ENCODE assay signal across 18 cellular contexts in the genomic region with DNA sequence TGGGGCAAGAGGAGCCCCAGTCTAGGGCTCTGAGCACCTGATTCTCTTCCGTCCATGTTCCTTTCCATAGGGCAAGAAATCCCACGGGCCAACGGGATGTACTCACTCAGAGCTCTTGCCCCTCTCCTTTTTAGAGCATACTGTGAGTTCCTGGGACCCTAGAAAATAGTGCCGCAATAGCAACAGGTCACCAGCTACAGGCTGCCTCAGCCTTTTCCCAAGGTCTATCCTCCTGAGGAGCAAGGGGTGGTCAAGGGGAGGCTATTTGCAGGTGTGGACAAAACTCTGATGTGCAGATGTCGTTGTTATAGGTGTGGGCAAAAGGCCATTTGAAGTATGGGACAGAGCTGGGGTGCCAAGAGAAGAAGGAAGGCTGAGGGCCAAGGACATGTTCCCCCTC. TPM values are rescaled to one million over a fixed set of nuclear protein-coding genes. Genes with fewer than 3 reads are reported as not detected.
DNase-seq lines count a peak whose midpoint lies in the region; ATAC-seq and TF ChIP-seq lines count a peak whose summit lies in the region.
"Had no signal": no experiment of that assay in that cellular context is flagged by ENCODE, and none has a peak within 500 bp of the region (broad histone marks: within the 10 kb centered on the region; RNA-seq: fewer than 3 reads in every experiment).

No MANE protein-coding gene starts in this region.

- no peaks in the 10 kb centered on the region for H3K9me3 Mint-ChIP-seq in T-helper 1 cell treated with Interleukin-12 subunit alpha and Interleukin-12 subunit beta and Interleukin-4 antibody, amounts not matched to agents 30 μg/mL and 1 μg/mL, for 36 hours
- H3K9me3 Mint-ChIP-seq in activated T-helper 2 cell treated with anti-CD3 and anti-CD28 coated beads, Interferon-gamma antibody, Interleukin-2, Interleukin-4, amounts not matched to agents 10 μg/mL and 5 μg/mL and 100 μg/mL, durations not matched to agents 14 hours and 24 hours and 36 hours = no peaks in the 10 kb centered on the region
- peaks cover 0 to 2% (median 0%) of the 10 kb centered on the region in 11 donors for H3K9me3 Mint-ChIP-seq in naive thymus-derived CD4-positive, alpha-beta T cell

- no peak for TF ChIP-seq CTCF in DND-41 (IDR thresholded peaks at IDR 0.05; ENCODE audit: borderline replicate concordance, extremely low read depth, low read length, poor library complexity, severe bottlenecking)

- ATAC-seq in DND-41 (ENCODE audit: insufficient read depth, low read depth) (no peak), HG03460 (IDR thresholded peaks at IDR 0.05; ENCODE audit: unreplicated experiment) (no peak), HG02840 (IDR thresholded peaks at IDR 0.05; ENCODE audit: low FRiP score, unreplicated experiment) (no peak)
- no peak for ATAC-seq in naive thymus-derived CD4-positive, alpha-beta T cell
- ATAC-seq: gastroesophageal sphincter had no signal

- CTCF ChIA-PET in naive thymus-derived CD4-positive, alpha-beta T cell (lab: Charles Lee) = no interaction called here

- peaks cover 7% of the 10 kb centered on the region for H3K79me2 ChIP-seq in DND-41 (ENCODE audit: insufficient read depth, low read length)

- H3K27me3 ChIP-seq in DND-41 (ENCODE audit: insufficient read depth, low read length, poor library complexity) = no peaks in the 10 kb centered on the region
- H3K27me3 ChIP-seq in naive thymus-derived CD4-positive, alpha-beta T cell (ENCODE audit: control insufficient read depth in 2 of 2, insufficient read depth in 2 of 2, low read length in 2 of 2) = no peaks in the 10 kb centered on the region
- H3K27me3 ChIP-seq: thyroid gland had no signal

- POLR2A ChIA-PET in naive thymus-derived CD4-positive, alpha-beta T cell (lab: Charles Lee) = no interaction called here

- H3K4me3 Mint-ChIP-seq in T-helper 1 cell treated with Interleukin-12 subunit alpha and Interleukin-12 subunit beta and Interleukin-4 antibody, amounts not matched to agents 30 μg/mL and 1 μg/mL, for 36 hours = peak overlapping the region; percentile 38
- peak overlapping the region; percentile 18 for H3K4me3 Mint-ChIP-seq in activated T-helper 2 cell treated with anti-CD3 and anti-CD28 coated beads, Interferon-gamma antibody, Interleukin-2, Interleukin-4, amounts not matched to agents 10 μg/mL and 5 μg/mL and 100 μg/mL, durations not matched to agents 14 hours and 24 hours and 36 hours (ENCODE audit: low read depth)
- H3K4me3 Mint-ChIP-seq in naive thymus-derived CD4-positive, alpha-beta T cell = peak overlapping the region in 8 of 10 donors; percentile 26 to 99 (median 84)

- H3K27me3 Mint-ChIP-seq in T-helper 1 cell treated with Interleukin-12 subunit alpha and Interleukin-12 subunit beta and Interleukin-4 antibody, amounts not matched to agents 30 μg/mL and 1 μg/mL, for 36 hours (ENCODE audit: low read depth) = peaks cover 6% of the 10 kb centered on the region
- peaks cover 3% of the 10 kb centered on the region for H3K27me3 Mint-ChIP-seq in activated T-helper 2 cell treated with anti-CD3 and anti-CD28 coated beads, Interferon-gamma antibody, Interleukin-2, Interleukin-4, amounts not matched to agents 10 μg/mL and 5 μg/mL and 100 μg/mL, durations not matched to agents 14 hours and 24 hours and 36 hours (ENCODE audit: low read depth)
- H3K27me3 Mint-ChIP-seq in naive thymus-derived CD4-positive, alpha-beta T cell = no peaks in the 10 kb centered on the region

- H2AFZ ChIP-seq in DND-41 (ENCODE audit: low read depth, low read length) = 0 out of 2 replicates have a peak overlapping the region, but pooled peaks have one; percentile 36

- H3K36me3 ChIP-seq in DND-41 (ENCODE audit: insufficient read depth, low read length) = no peaks in the 10 kb centered on the region; the same call in 1 of the 2 replicates
- peaks cover 0 to 3% (median 0%) of the 10 kb centered on the region in 3 experiments for H3K36me3 ChIP-seq in naive thymus-derived CD4-positive, alpha-beta T cell (ENCODE audit: control insufficient read depth in 2 of 3, insufficient read depth in 3 of 3, low read length in 3 of 3)
- H3K36me3 ChIP-seq: gastroesophageal sphincter, thyroid gland had no signal

- H3K4me1 Mint-ChIP-seq in T-helper 1 cell treated with Interleukin-12 subunit alpha and Interleukin-12 subunit beta and Interleukin-4 antibody, amounts not matched to agents 30 μg/mL and 1 μg/mL, for 36 hours (ENCODE audit: low read depth) = peaks cover 35% of the 10 kb centered on the region
- peaks cover 31% of the 10 kb centered on the region for H3K4me1 Mint-ChIP-seq in activated T-helper 2 cell treated with anti-CD3 and anti-CD28 coated beads, Interferon-gamma antibody, Interleukin-2, Interleukin-4, amounts not matched to agents 10 μg/mL and 5 μg/mL and 100 μg/mL, durations not matched to agents 14 hours and 24 hours and 36 hours (ENCODE audit: low read depth)
- peaks cover 20 to 34% (median 30%) of the 10 kb centered on the region in 7 donors for H3K4me1 Mint-ChIP-seq in naive thymus-derived CD4-positive, alpha-beta T cell

- no peak overlapping the region for H3K4me3 ChIP-seq in DND-41 (ENCODE audit: low read depth in 1 of 2, low read length in 2 of 2)
- no peak overlapping the region for H3K4me3 ChIP-seq in naive thymus-derived CD4-positive, alpha-beta T cell (ENCODE audit: low read length)
- H3K4me3 ChIP-seq: thyroid gland had no signal

- H3K36me3 Mint-ChIP-seq in T-helper 1 cell treated with Interleukin-12 subunit alpha and Interleukin-12 subunit beta and Interleukin-4 antibody, amounts not matched to agents 30 μg/mL and 1 μg/mL, for 36 hours (ENCODE audit: low read depth) = no peaks in the 10 kb centered on the region
- no peaks in the 10 kb centered on the region for H3K36me3 Mint-ChIP-seq in activated T-helper 2 cell treated with anti-CD3 and anti-CD28 coated beads, Interferon-gamma antibody, Interleukin-2, Interleukin-4, amounts not matched to agents 10 μg/mL and 5 μg/mL and 100 μg/mL, durations not matched to agents 14 hours and 24 hours and 36 hours (ENCODE audit: low read depth)
- peaks cover 0 to 2% (median 0%) of the 10 kb centered on the region in 5 donors for H3K36me3 Mint-ChIP-seq in naive thymus-derived CD4-positive, alpha-beta T cell

- peaks cover 34% of the 10 kb centered on the region for H3K4me1 ChIP-seq in DND-41 (ENCODE audit: insufficient read depth, low read length)
- H3K4me1 ChIP-seq in naive thymus-derived CD4-positive, alpha-beta T cell (ENCODE audit: control insufficient read depth in 2 of 2, insufficient read depth in 2 of 2, low read length in 2 of 2) = peaks cover 7 to 20% of the 10 kb centered on the region in 2 donors

- no peaks in the 10 kb centered on the region for H4K20me1 ChIP-seq in DND-41 (ENCODE audit: insufficient read depth, low read length)

- H3K27ac ChIP-seq in DND-41 (ENCODE audit: low read length) = no peak overlapping the region
- H3K27ac ChIP-seq in naive thymus-derived CD4-positive, alpha-beta T cell (ENCODE audit: low read depth, low read length) = no peak overlapping the region
- H3K27ac ChIP-seq: 22Rv1, coronary artery, thyroid gland had no signal

- intact Hi-C loops in activated T-helper 2 cell treated with anti-CD3 and anti-CD28 coated beads, Interferon-gamma antibody, Interleukin-2, Interleukin-4, amounts not matched to agents 10 μg/mL and 5 μg/mL and 100 μg/mL, durations not matched to agents 14 hours and 24 hours and 36 hours (cut with micrococcal nuclease) = loop anchor here (5.0 to 10.0 kb wide), 4 partner anchors 59 to 932 kb away; a partner anchor contains a TSS
- intact Hi-C loops in naive thymus-derived CD4-positive, alpha-beta T cell (cut with micrococcal nuclease) = loop anchor here (5.0 to 10.0 kb wide), 10 partner anchors 74 to 1872 kb away; a partner anchor contains a TSS

- H3K27ac Mint-ChIP-seq in T-helper 1 cell treated with Interleukin-12 subunit alpha and Interleukin-12 subunit beta and Interleukin-4 antibody, amounts not matched to agents 30 μg/mL and 1 μg/mL, for 36 hours = no peak overlapping the region
- H3K27ac Mint-ChIP-seq in activated T-helper 2 cell treated with anti-CD3 and anti-CD28 coated beads, Interferon-gamma antibody, Interleukin-2, Interleukin-4, amounts not matched to agents 10 μg/mL and 5 μg/mL and 100 μg/mL, durations not matched to agents 14 hours and 24 hours and 36 hours = no peak overlapping the region
- H3K27ac Mint-ChIP-seq in naive thymus-derived CD4-positive, alpha-beta T cell = peak overlapping the region in 3 of 9 donors; percentile 13 to 89 (median 52)

- peak overlapping the region; percentile 99; the same call in 1 of the 2 replicates for H3K4me2 ChIP-seq in DND-41 (ENCODE audit: insufficient read depth, low read length)

- H3K9me3 ChIP-seq in DND-41 (ENCODE audit: insufficient read depth, low read length, severe bottlenecking) = no peaks in the 10 kb centered on the region
- no peaks in the 10 kb centered on the region for H3K9me3 ChIP-seq in naive thymus-derived CD4-positive, alpha-beta T cell (ENCODE audit: control insufficient read depth in 2 of 3, low read length in 3 of 3)
- H3K9me3 ChIP-seq: gastroesophageal sphincter, thyroid gland had no signal

- DNase-seq in T-helper 1 cell = no peak
- DNase-seq in DND-41 = no peak
- DNase-seq in activated T-helper 2 cell treated with anti-CD3 and anti-CD28 coated beads, Interferon-gamma antibody, Interleukin-2, Interleukin-4, amounts not matched to agents 10 μg/mL and 5 μg/mL and 100 μg/mL, durations not matched to agents 14 hours and 24 hours and 36 hours (ENCODE audit: low spot score) = no peak
- DNase-seq in naive thymus-derived CD4-positive, alpha-beta T cell = no peak
- no peak for DNase-seq in HT-29 (ENCODE audit: low spot score)
- DNase-seq: activated CD4-positive, alpha-beta T cell treated with anti-CD3 and anti-CD28 coated beads, Interleukin-2, amount 50 U/mL, for 48 hours; activated gamma-delta T cell treated with Interleukin-2 at 50 U/mL for 16 hours; erythroblast; H7; Kasumi-1; NCI-H1436 treated with DMSO at 0.1 percent for 48 hours; thyroid gland had no signal

- no peak overlapping the region for H3K9ac ChIP-seq in DND-41 (ENCODE audit: low read depth, low read length)

RNA-seq across cellular contexts. Expression of a gene that starts 1.6 kb away (rescaled TPM):
- 58.7 and 62.6 TPM in 2 replicates for total RNA-seq in activated T-helper 2 cell treated with anti-CD3 and anti-CD28 coated beads, Interferon-gamma antibody, Interleukin-2, Interleukin-4, amounts not matched to agents 10 μg/mL and 5 μg/mL and 100 μg/mL, durations not matched to agents 14 hours and 24 hours and 36 hours
- total RNA-seq in naive thymus-derived CD4-positive, alpha-beta T cell = 10 to 100 TPM; 22.1 to 55.6 (median 25.6) TPM
- polyA plus RNA-seq in naive thymus-derived CD4-positive, alpha-beta T cell = 10 to 100 TPM in 1 of 2 donors, 1 to 10 TPM in 1; 9.3 to 11.7 TPM
- 95.9 and 99.4 TPM in 2 replicates for total RNA-seq in HT-29 (2014; rRNA removed; shearing (Covaris generic))

Comparison
In these comparisons a context has a peak if more than half of its experiments do, and no peak if none do; other contexts are left out.
1. H3K4me3 Mint-ChIP-seq: peak in every context shown above with its lines; median percentile 84 in naive thymus-derived CD4-positive, alpha-beta T cell; 38 in T-helper 1 cell treated with Interleukin-12 subunit alpha and Interleukin-12 subunit beta and Interleukin-4 antibody, amounts not matched to agents 30 μg/mL and 1 μg/mL, for 36 hours; 18 in activated T-helper 2 cell treated with anti-CD3 and anti-CD28 coated beads, Interferon-gamma antibody, Interleukin-2, Interleukin-4, amounts not matched to agents 10 μg/mL and 5 μg/mL and 100 μg/mL, durations not matched to agents 14 hours and 24 hours and 36 hours.